Comparison of ENCODE assay signal across 11 cellular contexts in the genomic region with DNA sequence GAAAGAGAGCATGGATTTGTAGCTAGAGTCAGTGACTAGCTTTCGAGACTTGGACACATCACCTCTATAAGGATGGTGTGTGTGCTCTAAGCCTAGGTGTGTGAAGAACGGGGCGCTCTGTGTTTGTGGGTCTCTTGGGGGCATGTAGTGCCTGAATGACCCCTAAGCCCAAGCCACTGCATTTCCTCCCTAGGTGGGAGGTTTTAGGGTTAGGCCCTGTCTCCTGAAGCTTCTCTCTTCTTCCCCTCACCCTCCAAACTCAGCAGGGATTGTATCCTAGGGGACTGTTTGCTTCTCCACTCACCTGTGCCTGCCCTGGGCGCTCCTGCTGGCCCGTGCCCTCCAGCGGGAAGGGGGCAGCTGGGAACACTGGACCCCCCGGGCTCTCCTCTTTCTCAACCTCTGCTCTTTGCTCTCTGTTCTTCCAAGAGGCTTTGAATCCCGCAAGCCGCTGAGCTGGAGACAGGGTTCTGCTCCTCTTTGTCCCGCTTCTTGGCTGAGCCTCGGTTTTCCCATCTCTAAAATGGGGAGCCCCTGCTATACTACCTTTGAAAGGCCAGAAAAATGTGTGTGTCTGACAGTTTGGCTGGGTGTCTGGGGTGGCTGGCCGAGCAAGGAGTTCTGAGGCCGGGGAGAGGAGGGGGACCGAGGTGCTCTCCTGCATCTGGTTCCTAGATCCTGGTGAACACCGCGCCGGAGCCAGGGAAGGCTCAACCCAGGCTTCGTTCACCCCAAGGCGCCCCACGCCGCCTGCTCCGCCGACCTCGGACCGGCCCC. TPM values are rescaled to one million over a fixed set of nuclear protein-coding genes. Genes with fewer than 3 reads are reported as not detected.
DNase-seq lines count a peak whose midpoint lies in the region; ATAC-seq and TF ChIP-seq lines count a peak whose summit lies in the region.
"Had no signal": no experiment of that assay in that cellular context is flagged by ENCODE, and none has a peak within 500 bp of the region (broad histone marks: within the 10 kb centered on the region; RNA-seq: fewer than 3 reads in every experiment).

No MANE protein-coding gene starts in this region.

- H3K27me3 ChIP-seq in A673 (replicated peaks; ENCODE audit: insufficient read depth, low read depth, low read length, poor library complexity) (peaks cover 5% of the 10 kb centered on the region), heart right ventricle (peaks cover 0 to 45% (median 0%) of the 10 kb centered on the region in 7 donors), neuronal stem cell (ENCODE audit: control insufficient read depth in 3 of 3, insufficient read depth in 3 of 3, low read depth in 1 of 3, low read length in 3 of 3) (peaks cover 9 to 54% (median 40%) of the 10 kb centered on the region in 3 experiments)
- H3K27me3 ChIP-seq: SJCRH30 had no signal

- H4K8ac ChIP-seq in neuronal stem cell (ENCODE audit: low read depth, low read length): no peak overlapping the region

- H3K4me2 ChIP-seq in neuronal stem cell (ENCODE audit: insufficient read depth, low read length, poor library complexity, severe bottlenecking): peak overlapping the region; percentile 95

- no peaks in the 10 kb centered on the region for H3K36me3 ChIP-seq in A673 (ENCODE audit: insufficient read depth, low read length, poor library complexity, severe bottlenecking)
- no peaks in the 10 kb centered on the region for H3K36me3 ChIP-seq in heart right ventricle
- no peaks in the 10 kb centered on the region for H3K36me3 ChIP-seq in neuronal stem cell (replicated peaks in 1 of 2; ENCODE audit: control insufficient read depth in 2 of 2, insufficient read depth in 2 of 2, low read length in 2 of 2)
- H3K36me3 ChIP-seq: ascending aorta, SJCRH30 had no signal

- no peak overlapping the region for H3K9ac ChIP-seq in neuronal stem cell (ENCODE audit: low read depth, low read length, poor library complexity)

- no TSS peak for BruUV-seq in A673 (replicated peaks; lab: Mats Ljungman, UMichigan)

- TF ChIP-seq CTCF in A673 (conservative IDR thresholded peaks at IDR 0.05; ENCODE audit: low read depth, low read length) (no peak), WI38 (IDR thresholded peaks at IDR 0.05; ENCODE audit: low read depth, low read length) (no peak), heart right ventricle (IDR thresholded peaks at IDR 0.05) (no peak)

- CTCF ChIA-PET in A673 (lab: Charles Lee): no interaction called here

- no peaks in the 10 kb centered on the region for H3K79me1 ChIP-seq in neuronal stem cell (ENCODE audit: low read depth, low read length)

- ATAC-seq in heart right ventricle: no peak

- no peak overlapping the region for H2BK5ac ChIP-seq in neuronal stem cell (ENCODE audit: low read length)

- no peak overlapping the region for H2BK12ac ChIP-seq in neuronal stem cell (ENCODE audit: low read length)

- H3K27ac ChIP-seq in A673 (ENCODE audit: low read depth, low read length, poor library complexity, severe bottlenecking) (no peak overlapping the region), heart right ventricle (peak overlapping the region; percentile 71 to 89 (median 79)), neuronal stem cell (replicated peaks; ENCODE audit: low read length) (no peak overlapping the region)
- H3K27ac ChIP-seq: SJCRH30 had no signal

- peak overlapping the region; percentile 57 for H3K14ac ChIP-seq in neuronal stem cell (ENCODE audit: low read length)

- DNase-seq in A673 (ENCODE audit: low spot score) (no peak), heart right ventricle (no peak), neuronal stem cell (ENCODE audit: low spot score) (no peak), NCI-H2081 (lab: John Stamatoyannopoulos, UW) (no peak), HPDE6-E6E7 (ENCODE audit: extremely low spot score) (no peak), medulla oblongata (ENCODE audit: extremely low spot score) (no peak), GM19238 (ENCODE audit: insufficient read length, low spot score) (no peak)
- DNase-seq: activated CD8-positive, alpha-beta memory T cell treated with anti-CD3 and anti-CD28 coated beads for 24 hours; SJCRH30 had no signal

- no peak overlapping the region for H2BK120ac ChIP-seq in neuronal stem cell (ENCODE audit: low read depth, low read length)

- 41 to 51% methylated on average over 25 of the region's 25 CpGs for WGBS in heart right ventricle, 2 donors
- WGBS in neuronal stem cell (ENCODE audit: extremely low coverage in 2 of 2, insufficient read length in 2 of 2, insufficient replicate concordance in 1 of 2), 2 donors: no CpG with 5 or more reads among the region's 25 CpGs

- no peak overlapping the region for H4K91ac ChIP-seq in neuronal stem cell (ENCODE audit: low read depth, low read length, poor library complexity)

- H2AFZ ChIP-seq in neuronal stem cell (ENCODE audit: low read length): no peak overlapping the region

- H3K9me3 ChIP-seq in A673 (ENCODE audit: low read depth, low read length, poor library complexity, severe bottlenecking): no peaks in the 10 kb centered on the region
- H3K9me3 ChIP-seq in heart right ventricle: no peaks in the 10 kb centered on the region
- H3K9me3 ChIP-seq in neuronal stem cell (replicated peaks in 1 of 2; ENCODE audit: control insufficient read depth in 2 of 2, insufficient read depth in 1 of 2, low read depth in 1 of 2, low read length in 2 of 2): no peaks in the 10 kb centered on the region
- H3K9me3 ChIP-seq: ascending aorta, SJCRH30 had no signal

- H3K4me3 ChIP-seq in A673 (ENCODE audit: low read depth, low read length, poor library complexity, severe bottlenecking) (peak overlapping the region; percentile 42), WI38 (ENCODE audit: low read depth, low read length) (peak overlapping the region; percentile 53), heart right ventricle (peak overlapping the region; percentile 20 to 64 (median 57)), neuronal stem cell (ENCODE audit: low read length in 2 of 2) (no peak overlapping the region)
- H3K4me3 ChIP-seq: SJCRH30 had no signal

- POLR2A ChIA-PET in A673 (lab: Charles Lee; ENCODE audit: low non-redundant PET): no interaction called here

- peak overlapping the region; percentile 69 for H2AK5ac ChIP-seq in neuronal stem cell (ENCODE audit: low read depth, low read length)

- H3K4me1 ChIP-seq in A673 (ENCODE audit: insufficient read depth, low read length, poor library complexity, severe bottlenecking) (peaks cover 10% of the 10 kb centered on the region), heart right ventricle (peaks cover 21 to 79% (median 40%) of the 10 kb centered on the region in 9 donors), neuronal stem cell (ENCODE audit: control insufficient read depth in 2 of 2, insufficient read depth in 1 of 2, low read depth in 1 of 2, low read length in 2 of 2) (peaks cover 11 to 17% of the 10 kb centered on the region in 2 donors)

- no peak overlapping the region for H3K4ac ChIP-seq in neuronal stem cell (ENCODE audit: low read length)

- peak overlapping the region; percentile 44 for H2BK15ac ChIP-seq in neuronal stem cell (ENCODE audit: low read length)

- intact Hi-C loops in A673 (cut with micrococcal nuclease; ENCODE audit: unreplicated experiment) (no loop called here), heart right ventricle (cut with DNase I) (no loop called here)

- no peak overlapping the region for H3K23ac ChIP-seq in neuronal stem cell (ENCODE audit: low read depth, low read length, poor library complexity)

- H3K18ac ChIP-seq in neuronal stem cell (ENCODE audit: low read length): peak overlapping the region; percentile 91

RNA-seq across cellular contexts. Expression of gene CYGB, which starts 0.8 kb away (rescaled TPM):
- total RNA-seq in A673 (2021): 0.56 and 0.61 TPM in 2 replicates
- total RNA-seq in heart right ventricle: 10 to 100 TPM in 9 of 10 donors, 1 to 10 TPM in 1; 9.3 to 50.5 (median 17.9) TPM
- 10 to 100 TPM; 36.0 to 57.7 TPM for polyA plus RNA-seq in heart right ventricle
- 0.98 TPM for polyA plus RNA-seq in neuronal stem cell (2013, experiment 1 of 2)
- 0.96 TPM for polyA plus RNA-seq in neuronal stem cell (2013, experiment 2 of 2)
- total RNA-seq: SJCRH30 had no signal

RNA-seq across cellular contexts. Expression of gene PRCD, which starts 3.1 kb away (rescaled TPM):
- not detected in 2 replicates for total RNA-seq in A673 (2021)
- 1 to 10 TPM; 1.5 to 5.4 (median 2.4) TPM for total RNA-seq in heart right ventricle
- polyA plus RNA-seq in heart right ventricle: 10 to 100 TPM in 1 of 2 donors, 1 to 10 TPM in 1; 3.7 to 17.3 TPM
- polyA plus RNA-seq in neuronal stem cell (2013, experiment 1 of 2): 1.4 TPM
- 1.2 TPM for polyA plus RNA-seq in neuronal stem cell (2013, experiment 2 of 2)

RNA-seq across cellular contexts. Expression of gene RHBDF2, which starts 35.5 kb away (rescaled TPM):
- 20.4 and 26.5 TPM in 2 replicates for total RNA-seq in A673 (2021)
- 10 to 100 TPM in 4 of 10 donors, 1 to 10 TPM in 6; 6.5 to 33.1 (median 7.7) TPM for total RNA-seq in heart right ventricle
- 10 to 100 TPM; 13.5 to 27.0 TPM for polyA plus RNA-seq in heart right ventricle
- polyA plus RNA-seq in neuronal stem cell (2013, experiment 1 of 2): 2.4 TPM
- polyA plus RNA-seq in neuronal stem cell (2013, experiment 2 of 2): 2.3 TPM

RNA-seq across cellular contexts. Expression of gene ST6GALNAC2, which starts 49.0 kb away (rescaled TPM):
- total RNA-seq in A673 (2021): not detected in 2 replicates
- total RNA-seq in heart right ventricle: 1 to 10 TPM; 3.7 to 8.4 (median 6.1) TPM
- 1 to 10 TPM; 1.5 to 4.5 TPM for polyA plus RNA-seq in heart right ventricle
- 0.35 TPM for polyA plus RNA-seq in neuronal stem cell (2013, experiment 1 of 2)
- polyA plus RNA-seq in neuronal stem cell (2013, experiment 2 of 2): 0.50 TPM
- total RNA-seq: SJCRH30 had no signal

Comparison
In these comparisons a context has a peak if more than half of its experiments do, and no peak if none do; other contexts are left out.
1. H3K27ac ChIP-seq: peak in heart right ventricle (10 of 10); none in A673 (single experiment) and neuronal stem cell (single experiment).
2. H3K4me3 ChIP-seq: peak in A673 (single experiment), WI38 (single experiment) and heart right ventricle (10 of 10); none in neuronal stem cell (0 of 2).